Comparison of ENCODE assay signal across 12 cellular contexts in the genomic region with DNA sequence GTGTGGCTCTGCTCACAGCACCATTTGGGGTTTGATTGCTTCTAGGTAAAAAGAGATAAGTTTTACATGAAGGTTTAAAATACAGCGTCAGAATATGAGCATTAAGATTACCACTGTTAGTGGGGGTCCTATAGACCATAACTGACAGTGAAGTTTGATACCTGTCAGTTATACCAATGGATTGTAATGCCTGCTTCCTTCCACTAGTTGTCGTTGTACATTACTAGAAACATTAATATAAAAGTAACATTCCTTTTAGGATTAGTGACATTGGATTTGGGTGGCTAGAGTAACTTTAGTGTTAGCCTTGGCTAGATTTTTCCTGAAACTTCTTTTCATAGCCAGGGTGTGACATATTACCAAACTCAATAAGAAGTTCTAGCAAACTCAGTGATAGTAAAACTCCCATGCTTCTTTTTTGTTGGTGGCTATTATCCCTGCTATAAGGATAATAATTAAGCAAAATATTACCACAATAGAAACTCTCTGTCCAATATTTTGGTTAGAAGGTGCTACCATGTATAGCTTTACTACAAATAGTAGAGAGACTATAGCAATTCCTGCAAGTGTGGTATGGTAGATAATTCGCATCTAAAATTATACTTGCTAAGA. TPM values are rescaled to one million over a fixed set of nuclear protein-coding genes. Genes with fewer than 3 reads are reported as not detected.
A peak's percentile ranks its signal among the peaks of the same experiment; 100 is the strongest.
DNase-seq lines count a peak whose midpoint lies in the region; ATAC-seq, FAIRE-seq and TF ChIP-seq lines count a peak whose summit lies in the region.
"Had no signal": no experiment of that assay in that cellular context is flagged by ENCODE, and none has a peak within 500 bp of the region (broad histone marks: within the 10 kb centered on the region; RNA-seq: fewer than 3 reads in every experiment).

No MANE protein-coding gene starts in this region.

- CTCF ChIA-PET in T-cell (lab: Charles Lee) = no interaction called here
- CTCF ChIA-PET in activated naive CD4-positive, alpha-beta T cell treated with anti-CD3 and anti-CD28 coated beads for 36 hours (lab: Charles Lee) = no interaction called here

- TF ChIP-seq CTCF in fibroblast of pulmonary artery (IDR thresholded peaks at IDR 0.05; ENCODE audit: low read length, missing control alignments) = peak; percentile 48
- no peak for TF ChIP-seq CTCF in WERI-Rb-1 (IDR thresholded peaks at IDR 0.05; ENCODE audit: low read depth, low read length)

- DNase-seq in ACHN (peak; percentile 2), GM18507 (ENCODE audit: extremely low spot score, insufficient read length, low read depth) (no peak), OCI-M1 (lab: John Stamatoyannopoulos, UW) (peak; percentile 55), fibroblast of pulmonary artery (ENCODE audit: low read depth) (no peak), WERI-Rb-1 (no peak), T-cell (no peak)
- DNase-seq in activated naive CD4-positive, alpha-beta T cell treated with anti-CD3 and anti-CD28 coated beads for 36 hours = no peak
- DNase-seq: activated naive CD8-positive, alpha-beta T cell treated with anti-CD3 and anti-CD28 coated beads, Interleukin-2, amount 50 U/mL, for 24 hours; Calu3 had no signal

- H3K27ac ChIP-seq in WERI-Rb-1 = no peak overlapping the region
- H3K27ac ChIP-seq: parathyroid adenoma, VCaP had no signal

- H3K4me3 ChIP-seq in fibroblast of pulmonary artery (replicated peaks; ENCODE audit: low read depth, low read length) (no peak overlapping the region), WERI-Rb-1 (ENCODE audit: low read depth, low read length) (no peak overlapping the region)

- H3K27ac Mint-ChIP-seq in T-cell = no peak overlapping the region
- H3K27ac Mint-ChIP-seq in activated naive CD4-positive, alpha-beta T cell treated with anti-CD3 and anti-CD28 coated beads for 36 hours = no peak overlapping the region
- H3K27ac Mint-ChIP-seq: activated naive CD8-positive, alpha-beta T cell treated with anti-CD3 and anti-CD28 coated beads, Interleukin-2, amount 50 U/mL, for 24 hours had no signal

- no peaks in the 10 kb centered on the region for H3K36me3 ChIP-seq in WERI-Rb-1

- no peaks in the 10 kb centered on the region for H3K27me3 ChIP-seq in WERI-Rb-1 (ENCODE audit: insufficient read depth, low read depth, severe bottlenecking)

- no peaks in the 10 kb centered on the region for H3K36me3 Mint-ChIP-seq in T-cell
- H3K36me3 Mint-ChIP-seq in activated naive CD4-positive, alpha-beta T cell treated with anti-CD3 and anti-CD28 coated beads for 36 hours (ENCODE audit: low read depth) = no peaks in the 10 kb centered on the region

- peak; percentile 63 for FAIRE-seq in GM18507 (lab: Jason Lieb, UNC)

- peaks cover 5% of the 10 kb centered on the region for H3K9me3 ChIP-seq in WERI-Rb-1 (ENCODE audit: severe bottlenecking)

- ATAC-seq in HG03280 (IDR thresholded peaks at IDR 0.05; ENCODE audit: unreplicated experiment) (no peak), T-cell (replicated peaks in 1 of 4) (no peak)
- ATAC-seq: activated naive CD8-positive, alpha-beta T cell treated with anti-CD3 and anti-CD28 coated beads, Interleukin-2, amount 50 U/mL, for 24 hours had no signal

- in situ Hi-C loops in ACHN (cut with HindIII; ENCODE audit: low pct_ligation_motif_present, low pct_unique_long_range_greater_than_20kb, low sequenced_read_pairs) = no loop called here

- POLR2A ChIA-PET in T-cell (lab: Charles Lee) = no interaction called here

- H3K27me3 Mint-ChIP-seq in T-cell = peaks cover 9 to 19% of the 10 kb centered on the region in 2 donors
- H3K27me3 Mint-ChIP-seq in activated naive CD4-positive, alpha-beta T cell treated with anti-CD3 and anti-CD28 coated beads for 36 hours (ENCODE audit: low read depth) = peaks cover 17% of the 10 kb centered on the region
- H3K27me3 Mint-ChIP-seq: activated naive CD8-positive, alpha-beta T cell treated with anti-CD3 and anti-CD28 coated beads, Interleukin-2, amount 50 U/mL, for 24 hours had no signal

- no peaks in the 10 kb centered on the region for H3K4me1 Mint-ChIP-seq in T-cell
- no peaks in the 10 kb centered on the region for H3K4me1 Mint-ChIP-seq in activated naive CD4-positive, alpha-beta T cell treated with anti-CD3 and anti-CD28 coated beads for 36 hours (ENCODE audit: low read depth)
- H3K4me1 Mint-ChIP-seq: activated naive CD8-positive, alpha-beta T cell treated with anti-CD3 and anti-CD28 coated beads, Interleukin-2, amount 50 U/mL, for 24 hours had no signal

- H3K9me3 Mint-ChIP-seq in T-cell = peaks cover 0 to 7% (median 0%) of the 10 kb centered on the region in 3 donors
- no peaks in the 10 kb centered on the region for H3K9me3 Mint-ChIP-seq in activated naive CD4-positive, alpha-beta T cell treated with anti-CD3 and anti-CD28 coated beads for 36 hours
- H3K9me3 Mint-ChIP-seq: activated naive CD8-positive, alpha-beta T cell treated with anti-CD3 and anti-CD28 coated beads, Interleukin-2, amount 50 U/mL, for 24 hours had no signal

- H3K4me3 Mint-ChIP-seq in T-cell = no peak overlapping the region
- no peak overlapping the region for H3K4me3 Mint-ChIP-seq in activated naive CD4-positive, alpha-beta T cell treated with anti-CD3 and anti-CD28 coated beads for 36 hours
- H3K4me3 Mint-ChIP-seq: activated naive CD8-positive, alpha-beta T cell treated with anti-CD3 and anti-CD28 coated beads, Interleukin-2, amount 50 U/mL, for 24 hours had no signal

- intact Hi-C loops in activated naive CD4-positive, alpha-beta T cell treated with anti-CD3 and anti-CD28 coated beads for 36 hours (cut with micrococcal nuclease) = no loop called here

RNA-seq across cellular contexts. Expression of a gene that starts 57.1 kb away (rescaled TPM):
- total RNA-seq in T-cell = under 1 TPM in 1 of 5 donors, not detected in 4; 0.18 TPM
- total RNA-seq in activated naive CD4-positive, alpha-beta T cell treated with anti-CD3 and anti-CD28 coated beads for 36 hours = not detected

Comparison
In these comparisons a context has a peak if more than half of its experiments do, and no peak if none do; other contexts are left out.
1. DNase-seq: peak in ACHN (single experiment) and OCI-M1 (single experiment); none in GM18507 (single experiment), fibroblast of pulmonary artery (single experiment), WERI-Rb-1 (single experiment), T-cell (0 of 34) and activated naive CD4-positive, alpha-beta T cell treated with anti-CD3 and anti-CD28 coated beads for 36 hours (single experiment).